32 cellular contexts compared by ENCODE assay signal in the genomic region with DNA sequence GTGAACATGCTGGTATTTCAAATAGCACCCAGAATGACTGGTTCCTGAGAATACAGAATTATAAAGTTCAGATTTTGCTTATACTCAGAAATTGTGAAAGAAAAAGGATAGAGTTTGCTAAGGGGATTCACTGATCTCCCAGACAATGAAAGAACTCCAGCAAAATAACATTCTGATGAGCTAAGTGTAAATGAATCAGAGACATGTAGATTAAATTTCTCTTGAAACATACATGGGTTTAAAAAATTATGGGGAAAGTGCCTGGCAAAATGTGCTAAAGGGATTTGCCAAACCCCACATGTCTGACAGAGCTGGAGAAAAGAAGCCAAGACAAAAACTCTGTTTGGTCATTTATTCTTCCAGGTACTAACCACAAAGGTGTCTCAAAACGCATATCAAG.
"Had no signal": no experiment of that assay in that cellular context is flagged by ENCODE, and none has a peak within 500 bp of the region (broad histone marks: within the 10 kb centered on the region; RNA-seq: fewer than 3 reads in every experiment).

No MANE protein-coding gene starts in this region.

- H3K9me3 Mint-ChIP-seq: activated CD4-positive, alpha-beta memory T cell treated with anti-CD3 and anti-CD28 coated beads for 36 hours; activated CD4-positive, alpha-beta T cell treated with anti-CD3 and anti-CD28 coated beads, Interleukin-2, amount 10 ng/mL, durations not matched to agents 24 days and 14 days; activated CD8-positive, alpha-beta T cell treated with anti-CD3 and anti-CD28 coated beads for 36 hours; activated naive CD4-positive, alpha-beta T cell treated with anti-CD3 and anti-CD28 coated beads, Interleukin-2, amount 10 ng/mL, durations not matched to agents 7 days and 5 days; activated naive CD4-positive, alpha-beta T cell treated with anti-CD3 and anti-CD28 coated beads, Interleukin-2, amount 50 U/mL, for 24 hours; activated naive CD8-positive, alpha-beta T cell treated with anti-CD3 and anti-CD28 coated beads, Interleukin-2, amount 10 ng/mL, durations not matched to agents 7 days and 5 days; activated naive CD8-positive, alpha-beta T cell treated with anti-CD3 and anti-CD28 coated beads, Interleukin-2, amount 50 U/mL, for 24 hours; activated T-cell treated with anti-CD3 and anti-CD28 coated beads, Interleukin-2, amount 50 U/mL, for 24 hours; activated T-helper 2 cell treated with anti-CD3 and anti-CD28 coated beads, Interferon-gamma antibody, Interleukin-2, Interleukin-4, amounts not matched to agents 10 μg/mL and 5 μg/mL and 100 μg/mL, durations not matched to agents 14 hours and 24 hours and 36 hours; T-helper 1 cell treated with Interleukin-12 subunit alpha and Interleukin-12 subunit beta and Interleukin-4 antibody, amounts not matched to agents 30 μg/mL and 1 μg/mL, for 36 hours; T-helper 2 cell treated with Interferon-gamma antibody and Interleukin-4, amounts not matched to agents 5 μg/mL and 100 μg/mL, for 36 hours had no signal

- H3K27ac ChIP-seq: ascending aorta, VCaP had no signal

- H3K4me1 Mint-ChIP-seq: activated naive CD8-positive, alpha-beta T cell treated with anti-CD3 and anti-CD28 coated beads, Interleukin-2, amount 50 U/mL, for 24 hours had no signal

- H3K27ac Mint-ChIP-seq: activated B cell treated with CpG ODN at 0.5 μM for 24 hours; activated CD4-positive, alpha-beta memory T cell treated with anti-CD3 and anti-CD28 coated beads for 36 hours; activated CD4-positive, alpha-beta T cell treated with anti-CD3 and anti-CD28 coated beads, Interleukin-2, amount 10 ng/mL, durations not matched to agents 24 days and 14 days; activated CD8-positive, alpha-beta T cell treated with anti-CD3 and anti-CD28 coated beads for 36 hours; activated naive CD4-positive, alpha-beta T cell treated with anti-CD3 and anti-CD28 coated beads, Interleukin-2, amount 10 ng/mL, durations not matched to agents 7 days and 5 days; activated naive CD4-positive, alpha-beta T cell treated with anti-CD3 and anti-CD28 coated beads, Interleukin-2, amount 50 U/mL, for 24 hours; activated naive CD8-positive, alpha-beta T cell; activated naive CD8-positive, alpha-beta T cell treated with anti-CD3 and anti-CD28 coated beads, Interleukin-2, amount 10 ng/mL, durations not matched to agents 7 days and 5 days; activated naive CD8-positive, alpha-beta T cell treated with anti-CD3 and anti-CD28 coated beads, Interleukin-2, amount 50 U/mL, for 24 hours; activated T-cell treated with anti-CD3 and anti-CD28 coated beads, Interleukin-2, amount 50 U/mL, for 24 hours; activated T-helper 2 cell treated with anti-CD3 and anti-CD28 coated beads, Interferon-gamma antibody, Interleukin-2, Interleukin-4, amounts not matched to agents 10 μg/mL and 5 μg/mL and 100 μg/mL, durations not matched to agents 14 hours and 24 hours and 36 hours; T-helper 1 cell treated with Interleukin-12 subunit alpha and Interleukin-12 subunit beta and Interleukin-4 antibody, amounts not matched to agents 30 μg/mL and 1 μg/mL, for 36 hours; T-helper 2 cell treated with Interferon-gamma antibody and Interleukin-4, amounts not matched to agents 5 μg/mL and 100 μg/mL, for 36 hours had no signal

- ATAC-seq: activated CD8-positive, alpha-beta T cell treated with anti-CD3 and anti-CD28 coated beads for 36 hours; activated naive CD8-positive, alpha-beta T cell treated with anti-CD3 and anti-CD28 coated beads, Interleukin-2, amount 50 U/mL, for 24 hours had no signal

- H3K4me3 Mint-ChIP-seq: activated B cell treated with CpG ODN at 0.5 μM for 24 hours; activated CD4-positive, alpha-beta memory T cell treated with anti-CD3 and anti-CD28 coated beads for 36 hours; activated CD4-positive, alpha-beta T cell treated with anti-CD3 and anti-CD28 coated beads, Interleukin-2, amount 10 ng/mL, durations not matched to agents 24 days and 14 days; activated CD8-positive, alpha-beta T cell treated with anti-CD3 and anti-CD28 coated beads for 36 hours; activated naive CD4-positive, alpha-beta T cell treated with anti-CD3 and anti-CD28 coated beads, Interleukin-2, amount 10 ng/mL, durations not matched to agents 7 days and 5 days; activated naive CD4-positive, alpha-beta T cell treated with anti-CD3 and anti-CD28 coated beads, Interleukin-2, amount 50 U/mL, for 24 hours; activated naive CD8-positive, alpha-beta T cell; activated naive CD8-positive, alpha-beta T cell treated with anti-CD3 and anti-CD28 coated beads, Interleukin-2, amount 10 ng/mL, durations not matched to agents 7 days and 5 days; activated naive CD8-positive, alpha-beta T cell treated with anti-CD3 and anti-CD28 coated beads, Interleukin-2, amount 50 U/mL, for 24 hours; activated T-cell treated with anti-CD3 and anti-CD28 coated beads, Interleukin-2, amount 50 U/mL, for 24 hours; brain; T-helper 1 cell treated with Interleukin-12 subunit alpha and Interleukin-12 subunit beta and Interleukin-4 antibody, amounts not matched to agents 30 μg/mL and 1 μg/mL, for 36 hours; T-helper 2 cell treated with Interferon-gamma antibody and Interleukin-4, amounts not matched to agents 5 μg/mL and 100 μg/mL, for 36 hours had no signal

- H3K4me3 ChIP-seq: ascending aorta had no signal

- H3K9me3 ChIP-seq: ascending aorta had no signal

- H3K27me3 ChIP-seq: ascending aorta had no signal

- H3K36me3 ChIP-seq: ascending aorta had no signal

- DNase-seq: activated B cell treated with CpG ODN at 0.5 μM for 24 hours; activated CD4-positive, alpha-beta memory T cell treated with anti-CD3 and anti-CD28 coated beads for 36 hours; activated CD4-positive, alpha-beta T cell treated with anti-CD3 and anti-CD28 coated beads for 4 hours; activated CD4-positive, alpha-beta T cell treated with anti-CD3 and anti-CD28 coated beads, Interleukin-2, amount 10 ng/mL, durations not matched to agents 24 days and 14 days; activated CD4-positive, alpha-beta T cell treated with anti-CD3 and anti-CD28 coated beads, Interleukin-2, amount 50 U/mL, for 1 hour; activated CD4-positive, alpha-beta T cell treated with anti-CD3 and anti-CD28 coated beads, Interleukin-2, amount 50 U/mL, for 4 hours; activated CD4-positive, CD25-positive, alpha-beta regulatory T cell treated with anti-CD3 and anti-CD28 coated beads, Interleukin-2, amount 50 U/mL, for 72 hours; activated CD8-positive, alpha-beta memory T cell treated with anti-CD3 and anti-CD28 coated beads, Interleukin-2, amount 50 U/mL, for 4 hours; activated CD8-positive, alpha-beta T cell treated with anti-CD3 and anti-CD28 coated beads for 36 hours; activated effector memory CD4-positive, alpha-beta T cell treated with Interleukin-2 at 50 U/mL for 16 hours; activated gamma-delta T cell; activated naive CD4-positive, alpha-beta T cell treated with anti-CD3 and anti-CD28 coated beads, Interleukin-2, amount 10 ng/mL, durations not matched to agents 7 days and 5 days; activated naive CD4-positive, alpha-beta T cell treated with Interleukin-2 at 50 U/mL for 16 hours; activated naive CD8-positive, alpha-beta T cell treated with anti-CD3 and anti-CD28 coated beads, Interleukin-2, amount 10 ng/mL, durations not matched to agents 7 days and 5 days; activated naive CD8-positive, alpha-beta T cell treated with anti-CD3 and anti-CD28 coated beads, Interleukin-2, amount 50 U/mL, for 24 hours; activated T-cell treated with anti-CD3 and anti-CD28 coated beads, Interleukin-2, amount 50 U/mL, for 24 hours; activated T-cell treated with anti-CD3 and anti-CD28 coated beads, Interleukin-2, amount 50 U/mL, for 48 hours; amygdala; anterior cingulate cortex; central memory CD4-positive, alpha-beta T cell; SW 1271; T-helper 1 cell; T-helper 2 cell; T-helper 9 cell had no signal

- H3K36me3 Mint-ChIP-seq: activated CD4-positive, alpha-beta memory T cell treated with anti-CD3 and anti-CD28 coated beads for 36 hours; activated naive CD4-positive, alpha-beta T cell treated with anti-CD3 and anti-CD28 coated beads, Interleukin-2, amount 10 ng/mL, durations not matched to agents 7 days and 5 days; activated naive CD4-positive, alpha-beta T cell treated with anti-CD3 and anti-CD28 coated beads, Interleukin-2, amount 50 U/mL, for 24 hours; activated naive CD8-positive, alpha-beta T cell; activated naive CD8-positive, alpha-beta T cell treated with anti-CD3 and anti-CD28 coated beads, Interleukin-2, amount 10 ng/mL, durations not matched to agents 7 days and 5 days; brain had no signal
